In genomic region chr7:35734001-35734483, GRCh38 we compare ENCODE assay signal across 22 cellular contexts.
DNase-seq lines count a peak whose midpoint lies in the region; ATAC-seq lines count a peak whose summit lies in the region.
"Had no signal": no experiment of that assay in that cellular context is flagged by ENCODE, and none has a peak within 500 bp of the region (broad histone marks: within the 10 kb centered on the region; RNA-seq: fewer than 3 reads in every experiment).

No MANE protein-coding gene starts in this region.

- peaks cover 14% of the 10 kb centered on the region for H3K27me3 Mint-ChIP-seq in T-helper 1 cell treated with Interleukin-12 subunit alpha and Interleukin-12 subunit beta and Interleukin-4 antibody, amounts not matched to agents 30 μg/mL and 1 μg/mL, for 36 hours (ENCODE audit: low read depth)

- no peaks in the 10 kb centered on the region for H3K36me3 ChIP-seq in adipocyte (ENCODE audit: control insufficient read depth, insufficient read depth, low read length, severe bottlenecking)
- H3K36me3 ChIP-seq: adrenal gland, MG63, ovary, stomach had no signal

- DNase-seq in T-helper 1 cell (no peak), adipocyte (ENCODE audit: low read depth) (peak; percentile 38), substantia nigra (lab: John Stamatoyannopoulos, UW) (no peak)
- DNase-seq in stimulated activated CD4-positive, alpha-beta T cell treated with anti-CD3 and anti-CD28 coated beads, Interleukin-1b, Interleukin-23, amount 100 ng/mL, for 48 hours: no peak
- no peak for DNase-seq in stimulated activated CD4-positive, alpha-beta T cell treated with anti-CD3 and anti-CD28 coated beads, Interleukin-2, amount 100 ng/mL, for 48 hours
- DNase-seq: activated CD4-positive, alpha-beta T cell treated with anti-CD3 and anti-CD28 coated beads, Interleukin-2, amount 10 ng/mL, durations not matched to agents 7 days and 5 days; activated CD8-positive, alpha-beta memory T cell treated with anti-CD3 and anti-CD28 coated beads, Interleukin-2, amount 50 U/mL, for 48 hours; activated gamma-delta T cell; adrenal gland; C1 segment of cervical spinal cord; central memory CD4-positive, alpha-beta T cell; HCEC 1CT; MG63; NCI-H1694 treated with DMSO at 0.1 percent for 48 hours; NCI-H446; ovary; stimulated activated CD4-positive, alpha-beta T cell treated with anti-CD3 and anti-CD28 coated beads, Interleukin-2, amount 100 ng/mL, for 24 hours; stomach had no signal

- H3K9me3 Mint-ChIP-seq in T-helper 1 cell treated with Interleukin-12 subunit alpha and Interleukin-12 subunit beta and Interleukin-4 antibody, amounts not matched to agents 30 μg/mL and 1 μg/mL, for 36 hours: no peaks in the 10 kb centered on the region
- H3K9me3 Mint-ChIP-seq: activated CD4-positive, alpha-beta T cell treated with anti-CD3 and anti-CD28 coated beads, Interleukin-2, amount 10 ng/mL, durations not matched to agents 7 days and 5 days had no signal

- H3K27ac Mint-ChIP-seq in T-helper 1 cell treated with Interleukin-12 subunit alpha and Interleukin-12 subunit beta and Interleukin-4 antibody, amounts not matched to agents 30 μg/mL and 1 μg/mL, for 36 hours: peak overlapping the region; percentile 39
- H3K27ac Mint-ChIP-seq: activated CD4-positive, alpha-beta T cell treated with anti-CD3 and anti-CD28 coated beads, Interleukin-2, amount 10 ng/mL, durations not matched to agents 7 days and 5 days had no signal

- peaks cover 5% of the 10 kb centered on the region for H3K4me1 ChIP-seq in adipocyte (ENCODE audit: control insufficient read depth, insufficient read depth, low read length)

- no peaks in the 10 kb centered on the region for H3K36me3 Mint-ChIP-seq in T-helper 1 cell treated with Interleukin-12 subunit alpha and Interleukin-12 subunit beta and Interleukin-4 antibody, amounts not matched to agents 30 μg/mL and 1 μg/mL, for 36 hours (ENCODE audit: low read depth)

- H3K27me3 ChIP-seq in adipocyte (replicated peaks; ENCODE audit: control insufficient read depth, insufficient read depth, low read length) (no peaks in the 10 kb centered on the region), layer of hippocampus (ENCODE audit: control insufficient read depth, insufficient read depth, low read length) (no peaks in the 10 kb centered on the region)
- H3K27me3 ChIP-seq: adrenal gland, MG63, ovary, stomach had no signal

- H3K4me1 Mint-ChIP-seq in T-helper 1 cell treated with Interleukin-12 subunit alpha and Interleukin-12 subunit beta and Interleukin-4 antibody, amounts not matched to agents 30 μg/mL and 1 μg/mL, for 36 hours (ENCODE audit: low read depth): peaks cover 14% of the 10 kb centered on the region

- no peak overlapping the region for H3K4me3 Mint-ChIP-seq in T-helper 1 cell treated with Interleukin-12 subunit alpha and Interleukin-12 subunit beta and Interleukin-4 antibody, amounts not matched to agents 30 μg/mL and 1 μg/mL, for 36 hours
- H3K4me3 Mint-ChIP-seq: activated CD4-positive, alpha-beta T cell treated with anti-CD3 and anti-CD28 coated beads, Interleukin-2, amount 10 ng/mL, durations not matched to agents 7 days and 5 days had no signal

- H3K27ac ChIP-seq in layer of hippocampus (ENCODE audit: low read depth, low read length) (peak overlapping the region; percentile 79), substantia nigra (ENCODE audit: low read depth, low read length, poor library complexity, severe bottlenecking) (peak overlapping the region; percentile 79)
- H3K27ac ChIP-seq: adrenal gland, ovary, stomach had no signal

- no peak overlapping the region for H3K4me3 ChIP-seq in adipocyte (ENCODE audit: low read length)
- H3K4me3 ChIP-seq: adrenal gland, MG63, ovary, stomach had no signal

- no peak overlapping the region for H3K9ac ChIP-seq in adipocyte (ENCODE audit: low read length)

- no peak for ATAC-seq in GM18502 (IDR thresholded peaks at IDR 0.05; ENCODE audit: poor library complexity, unreplicated experiment)
- ATAC-seq: esophagus mucosa had no signal

- no peaks in the 10 kb centered on the region for H3K9me3 ChIP-seq in adipocyte (ENCODE audit: control insufficient read depth, low read length)
- H3K9me3 ChIP-seq: adrenal gland, MG63, ovary, stomach had no signal
